ENCODE assay signal across 8 cellular contexts in genomic region chr1:226308166-226308722, GRCh38. TPM values are rescaled to one million over a fixed set of nuclear protein-coding genes. Genes with fewer than 3 reads are reported as not detected.
DNase-seq lines count a peak whose midpoint lies in the region; ATAC-seq and TF ChIP-seq lines count a peak whose summit lies in the region.

No MANE protein-coding gene starts in this region.

- peak overlapping the region in 2 of 3 experiments; percentile 87 to 96; a peak in 4 of 7 replicates for H3K27ac Mint-ChIP-seq in H9
- peak overlapping the region; percentile 88 for H3K27ac Mint-ChIP-seq in stimulated activated effector memory CD8-positive, alpha-beta T cell treated with anti-CD3 and anti-CD28 coated beads, Interleukin-12 subunit alpha, Interleukin-12 subunit beta, amount 100 ng/mL, for 72 hours

- H3K79me1 ChIP-seq in H9 (ENCODE audit: insufficient read depth, low read depth, low read length, poor library complexity, severe bottlenecking): peaks cover 9% of the 10 kb centered on the region

- peaks cover 37% of the 10 kb centered on the region in 2 experiments for H3K4me1 Mint-ChIP-seq in H9
- peaks cover 17% of the 10 kb centered on the region for H3K4me1 Mint-ChIP-seq in stimulated activated effector memory CD8-positive, alpha-beta T cell treated with anti-CD3 and anti-CD28 coated beads, Interleukin-12 subunit alpha, Interleukin-12 subunit beta, amount 100 ng/mL, for 72 hours

- H4K5ac ChIP-seq in H9 (ENCODE audit: insufficient read length, low read depth, low read length): no peak overlapping the region

- H4K8ac ChIP-seq in H9 (replicated peaks; ENCODE audit: insufficient read length, low read depth, low read length): no peak overlapping the region

- peaks cover 8% of the 10 kb centered on the region; the same call in 1 of the 2 replicates for H3K4me1 ChIP-seq in H9 (ENCODE audit: insufficient read depth, low read length)
- peaks cover 15% of the 10 kb centered on the region for H3K4me1 ChIP-seq in adipocyte (ENCODE audit: control insufficient read depth, insufficient read depth, low read length)

- peak overlapping the region; percentile 91 for H4K91ac ChIP-seq in H9 (ENCODE audit: insufficient read length, low read depth, low read length)

- H3K9me3 Mint-ChIP-seq in H9: no peaks in the 10 kb centered on the region
- no peaks in the 10 kb centered on the region for H3K9me3 Mint-ChIP-seq in stimulated activated effector memory CD8-positive, alpha-beta T cell treated with anti-CD3 and anti-CD28 coated beads, Interleukin-12 subunit alpha, Interleukin-12 subunit beta, amount 100 ng/mL, for 72 hours

- peak overlapping the region; percentile 40 for H2BK120ac ChIP-seq in H9 (ENCODE audit: low read depth, low read length, poor library complexity, severe bottlenecking)

- peak; percentile 14 for ATAC-seq in GM18498 (IDR thresholded peaks at IDR 0.05; ENCODE audit: unreplicated experiment)
- ATAC-seq in stimulated activated effector memory CD8-positive, alpha-beta T cell treated with anti-CD3 and anti-CD28 coated beads, Interleukin-12 subunit alpha, Interleukin-12 subunit beta, amount 100 ng/mL, for 72 hours: no peak

- peaks cover 11% of the 10 kb centered on the region for H3K23me2 ChIP-seq in H9 (ENCODE audit: insufficient read length, low read depth, low read length, poor library complexity, severe bottlenecking)

- peak overlapping the region; percentile 94 for H3K9ac ChIP-seq in H9 (ENCODE audit: extremely low read depth, insufficient read length, low read length)
- peak overlapping the region; percentile 87 for H3K9ac ChIP-seq in adipocyte (ENCODE audit: low read length)

- H3K27me3 ChIP-seq in H9 (ENCODE audit: insufficient read depth, low read length) (no peaks in the 10 kb centered on the region; the same call in 1 of the 2 replicates), adipocyte (replicated peaks; ENCODE audit: control insufficient read depth, insufficient read depth, low read length) (no peaks in the 10 kb centered on the region)

- H3K4ac ChIP-seq in H9 (ENCODE audit: low read depth, low read length): no peak overlapping the region; the same call in 1 of the 2 replicates

- no peak overlapping the region for H2BK20ac ChIP-seq in H9 (ENCODE audit: low read depth, low read length, poor library complexity, severe bottlenecking)

- H4K20me1 ChIP-seq in H9 (ENCODE audit: control insufficient read depth, insufficient read depth, insufficient read length): no peaks in the 10 kb centered on the region

- no peak overlapping the region for H2BK15ac ChIP-seq in H9 (ENCODE audit: low read depth, low read length)

- H3T11ph ChIP-seq in H9 (ENCODE audit: low read length): no peak overlapping the region

- H3K79me2 ChIP-seq in H9 (ENCODE audit: insufficient read depth, low read length): peaks cover 6% of the 10 kb centered on the region; the same call in 1 of the 2 replicates

- peak overlapping the region; percentile 86 for H3K23ac ChIP-seq in H9 (ENCODE audit: insufficient read length, low read depth, low read length)

- WGBS in H9 (ENCODE audit: extremely low coverage, insufficient read length, low lambda C conversion rate): no CpG with 5 or more reads among the region's 14 CpGs

- no peak overlapping the region for H2BK12ac ChIP-seq in H9 (ENCODE audit: insufficient read length, low read depth, low read length)

- H3K14ac ChIP-seq in H9 (ENCODE audit: insufficient read depth, low read length): peak overlapping the region; percentile 50; the same call in 1 of the 2 replicates

- peaks cover 21% of the 10 kb centered on the region for H3K27me3 Mint-ChIP-seq in H9 (ENCODE audit: low read depth)

- H3K4me2 ChIP-seq in H9 (ENCODE audit: insufficient read depth, insufficient read length, low read length): peak overlapping the region; percentile 99

- DNase-seq in H9: no peak
- DNase-seq in NCI-H2171 (lab: John Stamatoyannopoulos, UW): peak; percentile 24
- DNase-seq in adipocyte (ENCODE audit: low read depth): no peak
- DNase-seq in islet precursor cell: peak; percentile 65
- peak in 1 of 2 donors; percentile 70 for DNase-seq in stimulated activated effector memory CD8-positive, alpha-beta T cell treated with anti-CD3 and anti-CD28 coated beads, Interleukin-12 subunit alpha, Interleukin-12 subunit beta, amount 100 ng/mL, for 72 hours (ENCODE audit: low spot score in 2 of 2)
- no peak for DNase-seq in NCI-H1048 (lab: John Stamatoyannopoulos, UW)
- no peak for DNase-seq in cortex of kidney (lab: John Stamatoyannopoulos, UW)

- no peak overlapping the region for H2BK5ac ChIP-seq in H9 (ENCODE audit: insufficient read length, low read length)

- H3K36me3 ChIP-seq in adipocyte (ENCODE audit: control insufficient read depth, insufficient read depth, low read length, severe bottlenecking): no peaks in the 10 kb centered on the region

- H3K36me3 Mint-ChIP-seq in H9 (ENCODE audit: insufficient read depth in 1 of 3, low read depth in 3 of 3): peaks cover 0 to 2% (median 0%) of the 10 kb centered on the region in 3 experiments; a peak in 2 of 7 replicates
- no peaks in the 10 kb centered on the region for H3K36me3 Mint-ChIP-seq in stimulated activated effector memory CD8-positive, alpha-beta T cell treated with anti-CD3 and anti-CD28 coated beads, Interleukin-12 subunit alpha, Interleukin-12 subunit beta, amount 100 ng/mL, for 72 hours

- peak overlapping the region; percentile 40 for H3K18ac ChIP-seq in H9 (ENCODE audit: insufficient read length, low read depth, low read length)

- H3K27ac ChIP-seq in H9 (ENCODE audit: insufficient read length, low read depth, low read length): no peak overlapping the region

- TF ChIP-seq CTCF in H9 (conservative IDR thresholded peaks at IDR 0.05): no peak

- H2AK5ac ChIP-seq in H9 (ENCODE audit: insufficient read length, low read length): no peak overlapping the region

- H3K4me3 ChIP-seq in adipocyte (ENCODE audit: low read length): peak overlapping the region; percentile 96

- no peak overlapping the region for H3K56ac ChIP-seq in H9 (ENCODE audit: insufficient read length, low read depth, low read length)

- no peak overlapping the region for H2AFZ ChIP-seq in H9 (ENCODE audit: low read length)

- H3K9me3 ChIP-seq in H9 (ENCODE audit: control insufficient read depth, low read depth, low read length) (no peaks in the 10 kb centered on the region), adipocyte (ENCODE audit: control insufficient read depth, low read length) (no peaks in the 10 kb centered on the region)

- H3K4me3 Mint-ChIP-seq in H9: peak overlapping the region; percentile 88 to 93
- H3K4me3 Mint-ChIP-seq in stimulated activated effector memory CD8-positive, alpha-beta T cell treated with anti-CD3 and anti-CD28 coated beads, Interleukin-12 subunit alpha, Interleukin-12 subunit beta, amount 100 ng/mL, for 72 hours: peak overlapping the region; percentile 77

RNA-seq across cellular contexts. Expression of gene LIN9, which starts 0.7 kb away (rescaled TPM):
- total RNA-seq in H9 (2021): 9.5 TPM in 2 replicates

Comparison
In these comparisons a context has a peak if more than half of its experiments do, and no peak if none do; other contexts are left out.
1. DNase-seq: peak in NCI-H2171 (single experiment) and islet precursor cell (single experiment); none in H9 (single experiment), adipocyte (single experiment), NCI-H1048 (single experiment) and cortex of kidney (single experiment).